1 cellular context compared by ENCODE assay signal in the genomic region with DNA sequence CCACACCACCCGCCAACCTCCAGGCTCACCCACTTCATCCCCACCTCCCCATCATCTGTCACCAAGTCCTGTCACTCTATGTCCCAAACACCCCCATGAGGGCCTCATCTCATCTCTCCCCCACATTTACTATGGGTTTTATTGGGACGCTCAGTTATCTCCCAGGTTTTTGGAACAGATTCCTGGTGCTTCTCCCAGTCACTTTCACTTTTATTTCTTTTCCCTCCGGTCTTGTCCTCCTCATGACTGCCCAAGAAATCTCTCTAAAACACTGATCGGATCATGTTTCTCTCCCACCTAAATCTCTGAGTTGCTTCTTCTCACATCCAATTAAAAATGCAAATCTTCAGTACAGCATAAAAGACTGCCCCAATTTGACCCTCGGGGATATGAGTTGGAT.
TF ChIP-seq lines count a peak whose summit lies in the region.

No MANE protein-coding gene starts in this region.

TF ChIP-seq in GM23338, 12 proteins besides CTCF, POLR2A, EP300 and RAD21 (continued from another document):
- TF ChIP-seq, protein P1, sequence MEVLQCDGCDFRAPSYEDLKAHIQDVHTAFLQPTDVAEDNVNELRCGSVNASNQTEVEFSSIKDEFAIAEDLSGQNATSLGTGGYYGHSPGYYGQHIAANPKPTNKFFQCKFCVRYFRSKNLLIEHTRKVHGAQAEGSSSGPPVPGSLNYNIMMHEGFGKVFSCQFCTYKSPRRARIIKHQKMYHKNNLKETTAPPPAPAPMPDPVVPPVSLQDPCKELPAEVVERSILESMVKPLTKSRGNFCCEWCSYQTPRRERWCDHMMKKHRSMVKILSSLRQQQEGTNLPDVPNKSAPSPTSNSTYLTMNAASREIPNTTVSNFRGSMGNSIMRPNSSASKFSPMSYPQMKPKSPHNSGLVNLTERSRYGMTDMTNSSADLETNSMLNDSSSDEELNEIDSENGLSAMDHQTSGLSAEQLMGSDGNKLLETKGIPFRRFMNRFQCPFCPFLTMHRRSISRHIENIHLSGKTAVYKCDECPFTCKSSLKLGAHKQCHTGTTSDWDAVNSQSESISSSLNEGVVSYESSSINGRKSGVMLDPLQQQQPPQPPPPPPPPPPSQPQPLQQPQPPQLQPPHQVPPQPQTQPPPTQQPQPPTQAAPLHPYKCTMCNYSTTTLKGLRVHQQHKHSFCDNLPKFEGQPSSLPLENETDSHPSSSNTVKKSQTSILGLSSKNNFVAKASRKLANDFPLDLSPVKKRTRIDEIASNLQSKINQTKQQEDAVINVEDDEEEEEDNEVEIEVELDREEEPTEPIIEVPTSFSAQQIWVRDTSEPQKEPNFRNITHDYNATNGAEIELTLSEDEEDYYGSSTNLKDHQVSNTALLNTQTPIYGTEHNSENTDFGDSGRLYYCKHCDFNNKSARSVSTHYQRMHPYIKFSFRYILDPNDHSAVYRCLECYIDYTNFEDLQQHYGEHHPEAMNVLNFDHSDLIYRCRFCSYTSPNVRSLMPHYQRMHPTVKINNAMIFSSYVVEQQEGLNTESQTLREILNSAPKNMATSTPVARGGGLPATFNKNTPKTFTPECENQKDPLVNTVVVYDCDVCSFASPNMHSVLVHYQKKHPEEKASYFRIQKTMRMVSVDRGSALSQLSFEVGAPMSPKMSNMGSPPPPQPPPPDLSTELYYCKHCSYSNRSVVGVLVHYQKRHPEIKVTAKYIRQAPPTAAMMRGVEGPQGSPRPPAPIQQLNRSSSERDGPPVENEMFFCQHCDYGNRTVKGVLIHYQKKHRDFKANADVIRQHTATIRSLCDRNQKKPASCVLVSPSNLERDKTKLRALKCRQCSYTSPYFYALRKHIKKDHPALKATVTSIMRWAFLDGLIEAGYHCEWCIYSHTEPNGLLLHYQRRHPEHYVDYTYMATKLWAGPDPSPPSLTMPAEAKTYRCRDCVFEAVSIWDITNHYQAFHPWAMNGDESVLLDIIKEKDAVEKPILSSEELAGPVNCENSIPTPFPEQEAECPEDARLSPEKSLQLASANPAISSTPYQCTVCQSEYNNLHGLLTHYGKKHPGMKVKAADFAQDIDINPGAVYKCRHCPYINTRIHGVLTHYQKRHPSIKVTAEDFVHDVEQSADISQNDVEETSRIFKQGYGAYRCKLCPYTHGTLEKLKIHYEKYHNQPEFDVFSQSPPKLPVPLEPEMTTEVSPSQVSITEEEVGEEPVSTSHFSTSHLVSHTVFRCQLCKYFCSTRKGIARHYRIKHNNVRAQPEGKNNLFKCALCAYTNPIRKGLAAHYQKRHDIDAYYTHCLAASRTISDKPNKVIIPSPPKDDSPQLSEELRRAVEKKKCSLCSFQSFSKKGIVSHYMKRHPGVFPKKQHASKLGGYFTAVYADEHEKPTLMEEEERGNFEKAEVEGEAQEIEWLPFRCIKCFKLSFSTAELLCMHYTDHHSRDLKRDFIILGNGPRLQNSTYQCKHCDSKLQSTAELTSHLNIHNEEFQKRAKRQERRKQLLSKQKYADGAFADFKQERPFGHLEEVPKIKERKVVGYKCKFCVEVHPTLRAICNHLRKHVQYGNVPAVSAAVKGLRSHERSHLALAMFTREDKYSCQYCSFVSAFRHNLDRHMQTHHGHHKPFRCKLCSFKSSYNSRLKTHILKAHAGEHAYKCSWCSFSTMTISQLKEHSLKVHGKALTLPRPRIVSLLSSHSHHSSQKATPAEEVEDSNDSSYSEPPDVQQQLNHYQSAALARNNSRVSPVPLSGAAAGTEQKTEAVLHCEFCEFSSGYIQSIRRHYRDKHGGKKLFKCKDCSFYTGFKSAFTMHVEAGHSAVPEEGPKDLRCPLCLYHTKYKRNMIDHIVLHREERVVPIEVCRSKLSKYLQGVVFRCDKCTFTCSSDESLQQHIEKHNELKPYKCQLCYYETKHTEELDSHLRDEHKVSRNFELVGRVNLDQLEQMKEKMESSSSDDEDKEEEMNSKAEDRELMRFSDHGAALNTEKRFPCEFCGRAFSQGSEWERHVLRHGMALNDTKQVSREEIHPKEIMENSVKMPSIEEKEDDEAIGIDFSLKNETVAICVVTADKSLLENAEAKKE (CRISPR knock-in tag; IDR thresholded peaks at IDR 0.05): no peak
- no peak for TF ChIP-seq CREB1 (CRISPR knock-in tag; IDR thresholded peaks at IDR 0.05; ENCODE audit: low read depth)
- TF ChIP-seq EZH2 (IDR thresholded peaks at IDR 0.05; ENCODE audit: low read depth, unreplicated experiment): no peak
- TF ChIP-seq NANOG (IDR thresholded peaks at IDR 0.05; ENCODE audit: borderline replicate concordance): no peak
- no peak for TF ChIP-seq EZH2phosphoT487 (IDR thresholded peaks at IDR 0.05; ENCODE audit: unreplicated experiment)
- TF ChIP-seq ZNF331 (CRISPR knock-in tag; IDR thresholded peaks at IDR 0.05; ENCODE audit: low read depth): no peak
- no peak for TF ChIP-seq JUNB (IDR thresholded peaks at IDR 0.05; ENCODE audit: unreplicated experiment)
- TF ChIP-seq POLR2AphosphoS5 (IDR thresholded peaks at IDR 0.05; ENCODE audit: low read depth): no peak
- no peak for TF ChIP-seq ZNF114 (CRISPR knock-in tag; IDR thresholded peaks at IDR 0.05)
